In genomic region chr22:40567626-40568328, GRCh38 we compare ENCODE assay signal across 25 cellular contexts.
DNase-seq lines count a peak whose midpoint lies in the region; ATAC-seq and TF ChIP-seq lines count a peak whose summit lies in the region.
"Had no signal": no experiment of that assay in that cellular context is flagged by ENCODE, and none has a peak within 500 bp of the region (broad histone marks: within the 10 kb centered on the region; RNA-seq: fewer than 3 reads in every experiment).

No MANE protein-coding gene starts in this region.

- H3K36me3 Mint-ChIP-seq in HFFc6 (ENCODE audit: low read depth) (peaks cover 33% of the 10 kb centered on the region), Caco-2 (ENCODE audit: insufficient read depth, unreplicated experiment) (peaks cover 8% of the 10 kb centered on the region)

- H3K36me3 ChIP-seq in Caco-2 (ENCODE audit: control insufficient read depth, insufficient read depth, low read length) (no peaks in the 10 kb centered on the region), right atrium auricular region (no peaks in the 10 kb centered on the region)
- H3K36me3 ChIP-seq: ascending aorta, prostate gland had no signal

- H3K9me3 ChIP-seq in Caco-2 (no peaks in the 10 kb centered on the region), right atrium auricular region (peaks cover 0 to 4% of the 10 kb centered on the region in 2 donors)
- H3K9me3 ChIP-seq: ascending aorta, prostate gland had no signal

- in situ Hi-C loops in SK-MEL-5 (cut with HindIII; ENCODE audit: low pct_unique_long_range_greater_than_20kb, low sequenced_read_pairs): no loop called here

- H3K4me3 ChIP-seq in Caco-2 (ENCODE audit: low read depth, low read length) (no peak overlapping the region), right atrium auricular region (no peak overlapping the region)
- H3K4me3 ChIP-seq: ascending aorta, prostate gland had no signal

- H3K4me1 ChIP-seq in foreskin keratinocyte (peaks cover 24% of the 10 kb centered on the region), Caco-2 (no peaks in the 10 kb centered on the region), right atrium auricular region (peaks cover 0 to 7% of the 10 kb centered on the region in 2 donors)
- H3K4me1 ChIP-seq: prostate gland had no signal

- intact Hi-C loops in Caco-2 (cut with micrococcal nuclease; ENCODE audit: unreplicated experiment): no loop called here

- H3K4me3 Mint-ChIP-seq in HFFc6: no peak overlapping the region
- H3K4me3 Mint-ChIP-seq in Caco-2 (ENCODE audit: unreplicated experiment): no peak overlapping the region
- H3K4me3 Mint-ChIP-seq: activated CD4-positive, alpha-beta memory T cell treated with anti-CD3 and anti-CD28 coated beads, Interleukin-2, amount 10 ng/mL, durations not matched to agents 7 days and 5 days; activated naive CD8-positive, alpha-beta T cell treated with anti-CD3 and anti-CD28 coated beads for 36 hours; CD8-positive, alpha-beta T cell; type B pancreatic cell had no signal

- no peaks in the 10 kb centered on the region for H3K9me3 Mint-ChIP-seq in HFFc6
- no peaks in the 10 kb centered on the region for H3K9me3 Mint-ChIP-seq in Caco-2 (ENCODE audit: unreplicated experiment)

- CTCF ChIA-PET in Caco-2 (lab: Charles Lee): no interaction called here

- H3K27me3 Mint-ChIP-seq in HFFc6 (ENCODE audit: insufficient read depth): no peaks in the 10 kb centered on the region; the same call in 1 of the 2 replicates
- H3K27me3 Mint-ChIP-seq in Caco-2 (ENCODE audit: insufficient read depth, unreplicated experiment): no peaks in the 10 kb centered on the region
- H3K27me3 Mint-ChIP-seq: activated CD4-positive, alpha-beta memory T cell treated with anti-CD3 and anti-CD28 coated beads, Interleukin-2, amount 10 ng/mL, durations not matched to agents 7 days and 5 days; activated naive CD8-positive, alpha-beta T cell treated with anti-CD3 and anti-CD28 coated beads for 36 hours; type B pancreatic cell had no signal

- DNase-seq in HFFc6 (no peak), SK-MEL-5 (ENCODE audit: low read depth, low spot score) (peak; percentile 35), foreskin keratinocyte (no peak), pons (ENCODE audit: low spot score) (peak; percentile 92), Caco-2 (no peak), NCI-H1092 treated with DMSO at 0.1 percent for 48 hours (lab: John Stamatoyannopoulos, UW) (no peak), right atrium auricular region (ENCODE audit: low spot score) (no peak)
- DNase-seq: activated CD4-positive, alpha-beta memory T cell treated with anti-CD3 and anti-CD28 coated beads, Interleukin-2, amount 10 ng/mL, durations not matched to agents 7 days and 5 days; activated naive CD8-positive, alpha-beta T cell treated with anti-CD3 and anti-CD28 coated beads for 36 hours; CD8-positive, alpha-beta T cell; central memory CD4-positive, alpha-beta T cell; DMS153; erythroblast; NCI-H1105 treated with DMSO at 0.1 percent for 48 hours; NCI-H2029 treated with DMSO at 0.1 percent for 48 hours; NCI-H345; NCI-H774; stimulated activated CD8-positive, alpha-beta memory T cell treated with anti-CD3 and anti-CD28 coated beads, Interleukin-4, amount 100 ng/mL, for 48 hours; T1000 had no signal

- no TSS peak for BruUV-seq in Caco-2 (replicated peaks; lab: Mats Ljungman, UMichigan)

- H3K27ac ChIP-seq in foreskin keratinocyte (peak overlapping the region; percentile 11), right atrium auricular region (no peak overlapping the region)
- H3K27ac ChIP-seq: ascending aorta, prostate gland had no signal

- H3K4me1 Mint-ChIP-seq in HFFc6 (ENCODE audit: low read depth) (peaks cover 39% of the 10 kb centered on the region), Caco-2 (ENCODE audit: low read depth, unreplicated experiment) (no peaks in the 10 kb centered on the region)
- H3K4me1 Mint-ChIP-seq: activated CD4-positive, alpha-beta memory T cell treated with anti-CD3 and anti-CD28 coated beads, Interleukin-2, amount 10 ng/mL, durations not matched to agents 7 days and 5 days had no signal

- no peak for ATAC-seq in foreskin keratinocyte
- no peak for ATAC-seq in HG02840 (IDR thresholded peaks at IDR 0.05; ENCODE audit: low FRiP score, unreplicated experiment)
- ATAC-seq: activated CD4-positive, CD25-positive, alpha-beta regulatory T cell treated with anti-CD3 and anti-CD28 coated beads, Interleukin-2, amount 50 U/mL, for 24 hours; CD8-positive, alpha-beta T cell; SK-N-SH treated with all-trans-retinoic acid at 6 μM for 48 hours had no signal

- H3K27me3 ChIP-seq in foreskin keratinocyte: no peaks in the 10 kb centered on the region
- no peaks in the 10 kb centered on the region for H3K27me3 ChIP-seq in Caco-2 (replicated peaks; ENCODE audit: control insufficient read depth, insufficient read depth, low read length)
- H3K27me3 ChIP-seq in right atrium auricular region: no peaks in the 10 kb centered on the region
- H3K27me3 ChIP-seq: ascending aorta had no signal

- H3K27ac Mint-ChIP-seq in HFFc6 (peak overlapping the region; percentile 23; the same call in 1 of the 2 replicates), Caco-2 (ENCODE audit: unreplicated experiment) (no peak overlapping the region)
- H3K27ac Mint-ChIP-seq: activated CD4-positive, alpha-beta memory T cell treated with anti-CD3 and anti-CD28 coated beads, Interleukin-2, amount 10 ng/mL, durations not matched to agents 7 days and 5 days; activated naive CD8-positive, alpha-beta T cell treated with anti-CD3 and anti-CD28 coated beads for 36 hours; CD8-positive, alpha-beta T cell; type B pancreatic cell had no signal

- TF ChIP-seq CTCF in HFFc6 (IDR thresholded peaks at IDR 0.05): no peak
- no peak for TF ChIP-seq CTCF in foreskin keratinocyte (conservative IDR thresholded peaks at IDR 0.05)
- TF ChIP-seq CTCF in Caco-2 (IDR thresholded peaks at IDR 0.05; ENCODE audit: insufficient read depth in 1 of 2, low read depth in 1 of 2, low read length in 1 of 2, severe bottlenecking in 1 of 2, unreplicated experiment in 1 of 2): no peak
- TF ChIP-seq CTCF in right atrium auricular region (IDR thresholded peaks at IDR 0.05): no peak

- POLR2A ChIA-PET in Caco-2 (lab: Charles Lee): no interaction called here

Comparison
In these comparisons a context has a peak if more than half of its experiments do, and no peak if none do; other contexts are left out.
1. DNase-seq: peak in SK-MEL-5 (single experiment) and pons (single experiment); none in HFFc6 (single experiment), foreskin keratinocyte (0 of 2), Caco-2 (0 of 2), NCI-H1092 treated with DMSO at 0.1 percent for 48 hours (single experiment) and right atrium auricular region (single experiment).